24 cellular contexts compared by ENCODE assay signal in the genomic region with DNA sequence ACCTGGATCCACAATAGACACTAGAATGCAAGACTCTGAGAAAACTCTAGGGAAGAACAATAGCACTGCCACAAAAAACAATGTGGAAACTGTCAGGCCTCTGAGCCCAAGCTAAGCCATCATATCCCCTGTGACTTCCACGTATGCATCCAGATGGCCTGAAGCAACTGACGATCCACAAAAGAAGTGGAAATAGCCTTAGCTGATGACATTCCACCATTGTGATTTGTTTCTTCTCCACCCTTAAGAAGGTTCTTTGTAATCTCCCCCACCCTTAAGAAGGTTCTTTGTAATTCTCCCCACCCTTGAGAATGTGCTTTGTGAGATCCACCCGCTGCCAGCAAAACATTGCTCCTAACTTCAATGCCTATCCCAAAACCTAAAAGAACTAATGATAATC.
"Had no signal": no experiment of that assay in that cellular context is flagged by ENCODE, and none has a peak within 500 bp of the region (broad histone marks: within the 10 kb centered on the region; RNA-seq: fewer than 3 reads in every experiment).

No MANE protein-coding gene starts in this region.

- H3K4me3 ChIP-seq: colonic mucosa, esophagus squamous epithelium, lower lobe of right lung, right lobe of liver, suprapubic skin, transverse colon, vagina had no signal

- DNase-seq: colonic mucosa; effector memory CD4-positive, alpha-beta T cell; erythroblast; esophagus squamous epithelium; foreskin melanocyte; hypothalamus; immature natural killer cell; islet precursor cell; left ventricle myocardium superior; lower lobe of right lung; natural killer cell; right lobe of liver; small intestine; stimulated activated CD4-positive, alpha-beta T cell treated with anti-CD3 and anti-CD28 coated beads, Interleukin-15, amount 100 ng/mL, for 24 hours; stimulated activated CD4-positive, alpha-beta T cell treated with anti-CD3 and anti-CD28 coated beads, Interleukin-4, amount 100 ng/mL, for 1 hour; stimulated activated CD8-positive, alpha-beta memory T cell treated with anti-CD3 and anti-CD28 coated beads, Interleukin-4, amount 100 ng/mL, for 48 hours; stimulated activated naive CD4-positive, alpha-beta T cell; stimulated activated naive CD8-positive, alpha-beta T cell treated with anti-CD3 and anti-CD28 coated beads, Interleukin-15, amount 100 ng/mL, for 72 hours; transverse colon had no signal

- H2AFZ ChIP-seq: parathyroid adenoma had no signal

- H3K9ac ChIP-seq: parathyroid adenoma had no signal

- FAIRE-seq: small intestine had no signal

- H3K9me3 Mint-ChIP-seq: dendritic cell treated with granulocyte-macrophage colony-stimulating factor and Interleukin-4, amounts not matched to agents 40 ng/mL and 50 ng/mL, for 4 days; natural killer cell; stimulated activated naive CD8-positive, alpha-beta T cell treated with anti-CD3 and anti-CD28 coated beads, Interleukin-15, amount 100 ng/mL, for 72 hours had no signal

- H3K27ac ChIP-seq: colonic mucosa, esophagus squamous epithelium, lower lobe of right lung, parathyroid adenoma, right lobe of liver, suprapubic skin, transverse colon, vagina had no signal

- H3K36me3 ChIP-seq: colonic mucosa, esophagus squamous epithelium, lower lobe of right lung, right lobe of liver, suprapubic skin, transverse colon, vagina had no signal

- H3K36me3 Mint-ChIP-seq: immature natural killer cell, natural killer cell had no signal

- H3K9me3 ChIP-seq: colonic mucosa, esophagus squamous epithelium, lower lobe of right lung, right lobe of liver, suprapubic skin, transverse colon, vagina had no signal

- H3K27ac Mint-ChIP-seq: dendritic cell treated with granulocyte-macrophage colony-stimulating factor and Interleukin-4, amounts not matched to agents 40 ng/mL and 50 ng/mL, for 4 days; natural killer cell; progenitor cell of endocrine pancreas; stimulated activated naive CD8-positive, alpha-beta T cell treated with anti-CD3 and anti-CD28 coated beads, Interleukin-15, amount 100 ng/mL, for 72 hours had no signal

- H3K27me3 ChIP-seq: right lobe of liver, vagina had no signal

- H3K4me1 ChIP-seq: colonic mucosa, esophagus squamous epithelium, parathyroid adenoma, transverse colon had no signal

- H3K4me3 Mint-ChIP-seq: dendritic cell treated with granulocyte-macrophage colony-stimulating factor and Interleukin-4, amounts not matched to agents 40 ng/mL and 50 ng/mL, for 4 days; natural killer cell; stimulated activated naive CD8-positive, alpha-beta T cell treated with anti-CD3 and anti-CD28 coated beads, Interleukin-15, amount 100 ng/mL, for 72 hours had no signal

- H3K79me2 ChIP-seq: parathyroid adenoma had no signal
